In genomic region chr22:43955040-43955882, GRCh38 we compare ENCODE assay signal across 8 cellular contexts. TPM values are rescaled to one million over a fixed set of nuclear protein-coding genes. Genes with fewer than 3 reads are reported as not detected.
DNase-seq lines count a peak whose midpoint lies in the region; ATAC-seq, FAIRE-seq and TF ChIP-seq lines count a peak whose summit lies in the region.

TSS of gene SAMM50 (plus strand) at chr22:43955442. CDS start at chr22:43955578, 136 bp downstream.

- CTCF ChIA-PET in GM10248 (lab: Yijun Ruan, JAX): interaction anchor here (0.9 to 2.1 kb wide), 4 partner anchors 9 to 72 kb away, joined by 3 to 28 read pairs (median 7); no protein-coding TSS in a partner anchor

- FAIRE-seq in pancreas (lab: Jason Lieb, UNC): no peak

- TF ChIP-seq CTCF in GM10248 (IDR thresholded peaks at IDR 0.05; ENCODE audit: control extremely low read depth, extremely low read depth, low read depth, missing control alignments): no peak
- no peak for TF ChIP-seq CTCF in pancreas (IDR thresholded peaks at IDR 0.05)
- no peak for TF ChIP-seq CTCF in tibial artery (IDR thresholded peaks at IDR 0.05)

- ATAC-seq in HG02588 (IDR thresholded peaks at IDR 0.05; ENCODE audit: unreplicated experiment): peak; percentile 92
- ATAC-seq in Right ventricle myocardium inferior: peak; percentile 99
- peak; percentile 98 to 99 (median 99) for ATAC-seq in pancreas

- H3K27me3 ChIP-seq in pancreas (no peaks in the 10 kb centered on the region), tibial artery (peaks cover 0 to 12% of the 10 kb centered on the region in 2 donors)

- H3K9me3 ChIP-seq in pancreas (no peaks in the 10 kb centered on the region), tibial artery (no peaks in the 10 kb centered on the region)

- peak within 1 kb of the TSS; percentile 68 to 96 (median 90) for H3K4me3 ChIP-seq in pancreas
- peak within 1 kb of the TSS; percentile 79 to 98 for H3K4me3 ChIP-seq in tibial artery

- intact Hi-C loops in Right ventricle myocardium inferior (cut with DNase I) (no loop called here), pancreas (cut with DNase I) (no loop called here), tibial artery (cut with DNase I; ENCODE audit: low total_unique reads) (no loop called here)

- peak; percentile 97 for DNase-seq in GM10248 (ENCODE audit: extremely low spot score)
- peak; percentile 51 for DNase-seq in NCI-H1092 (lab: John Stamatoyannopoulos, UW)
- peak; percentile 57 to 91 for DNase-seq in SW 1271 (lab: John Stamatoyannopoulos, UW)
- peak; percentile 79 for DNase-seq in activated naive CD8-positive, alpha-beta T cell treated with anti-CD3 and anti-CD28 coated beads, Interleukin-2, amount 50 U/mL, for 16 hours (ENCODE audit: low read depth, low spot score)
- DNase-seq in Right ventricle myocardium inferior (ENCODE audit: missing footprints): peak; percentile 96
- peak; percentile 88 to 97 (median 90) for DNase-seq in pancreas
- peak; percentile 93 to 94 for DNase-seq in tibial artery

- H3K27ac ChIP-seq in pancreas: peak within 1 kb of the TSS; percentile 33 to 81 (median 66)
- peak within 1 kb of the TSS; percentile 81 to 83 for H3K27ac ChIP-seq in tibial artery

- POLR2A ChIA-PET in GM10248 (lab: Yijun Ruan, JAX): interaction anchor here (0.6 to 1.5 kb wide), 2 partner anchors 69 to 1871 kb away, joined by 3 to 4 read pairs; partner anchors contain the start of gene PARVB

- H3K4me1 ChIP-seq in pancreas: peaks cover 4 to 16% (median 12%) of the 10 kb centered on the region in 3 donors
- H3K4me1 ChIP-seq in tibial artery: peaks cover 0 to 29% (median 24%) of the 10 kb centered on the region in 4 donors

- H3K36me3 ChIP-seq in pancreas (no peaks in the 10 kb centered on the region), tibial artery (no peaks in the 10 kb centered on the region)

- 0 to 1% methylated on average over 67 to 74 of the region's 74 CpGs for WGBS in pancreas, 2 donors

RNA-seq across cellular contexts. Expression of gene SAMM50, which starts in this region (rescaled TPM):
- total RNA-seq in Right ventricle myocardium inferior: 73.1 TPM
- total RNA-seq in pancreas: 10 to 100 TPM; 15.1 to 24.4 (median 19.3) TPM
- 10 to 100 TPM in 1 of 2 donors, 1 to 10 TPM in 1; 9.1 to 15.9 TPM for polyA plus RNA-seq in pancreas

Comparison
In these comparisons a context has a peak if more than half of its experiments do, and no peak if none do; other contexts are left out.
1. Peak in every context shown above with its lines: DNase-seq, ATAC-seq, H3K4me3 ChIP-seq and H3K27ac ChIP-seq.